14 cellular contexts compared by ENCODE assay signal in genomic region chr10:78042058-78042751, GRCh38. TPM values are rescaled to one million over a fixed set of nuclear protein-coding genes. Genes with fewer than 3 reads are reported as not detected.
DNase-seq lines count a peak whose midpoint lies in the region; ATAC-seq and TF ChIP-seq lines count a peak whose summit lies in the region.
"Had no signal": no experiment of that assay in that cellular context is flagged by ENCODE, and none has a peak within 500 bp of the region (broad histone marks: within the 10 kb centered on the region; RNA-seq: fewer than 3 reads in every experiment).

No MANE protein-coding gene starts in this region.

- no peaks in the 10 kb centered on the region for H3K9me2 ChIP-seq in PC-3 (replicated peaks; ENCODE audit: low read length)

- H4K20me1 ChIP-seq in PC-3 (ENCODE audit: low read length), result peaks cover 71% of the 10 kb centered on the region

- H3K4me3 ChIP-seq in PC-3 (ENCODE audit: low read length) (no peak overlapping the region), adrenal gland (no peak overlapping the region)
- H3K4me3 ChIP-seq: heart right ventricle, left ventricle myocardium inferior had no signal

- H3K36me3 ChIP-seq in PC-3 (ENCODE audit: low read depth, low read length) (peaks cover 56% of the 10 kb centered on the region), adrenal gland (replicated peaks in 1 of 2) (peaks cover 0 to 53% of the 10 kb centered on the region in 2 donors)

- POLR2A ChIA-PET in PC-3 (lab: Charles Lee; ENCODE audit: unreplicated experiment), result interaction anchor here (0.6 kb wide), 1 partner anchor 22 kb away, joined by 8 read pairs; no protein-coding TSS in a partner anchor

- BruUV-seq in PC-3 (replicated peaks; lab: Mats Ljungman, UMichigan), result no TSS peak

- H3K9ac ChIP-seq in PC-3 (ENCODE audit: low read length), result no peak overlapping the region

- intact Hi-C loops in PC-3 (cut with micrococcal nuclease), result loop anchor here (10.0 kb wide), 2 partner anchors 763 to 1403 kb away; partner anchors contain the start of gene ZCCHC24
- intact Hi-C loops in adrenal gland (cut with DNase I), result loop anchor here (10.0 kb wide), 3 partner anchors 253 to 613 kb away; no protein-coding TSS in a partner anchor

- CTCF ChIA-PET in PC-3 (lab: Charles Lee), result no interaction called here

- H3K4me2 ChIP-seq in PC-3 (ENCODE audit: low read length), result no peak overlapping the region

- no peaks in the 10 kb centered on the region for H3K27me3 ChIP-seq in PC-3 (ENCODE audit: low read length)
- no peaks in the 10 kb centered on the region for H3K27me3 ChIP-seq in adrenal gland
- H3K27me3 ChIP-seq: heart right ventricle had no signal

- peaks cover 71% of the 10 kb centered on the region for H3F3A ChIP-seq in PC-3 (ENCODE audit: low read length, unreplicated experiment)

- peak; percentile 30 for DNase-seq in stimulated activated CD4-positive, alpha-beta T cell treated with anti-CD3 and anti-CD28 coated beads, Interleukin-15, amount 100 ng/mL, for 24 hours
- DNase-seq in stimulated activated CD4-positive, alpha-beta T cell treated with anti-CD3 and anti-CD28 coated beads, Interleukin-4, amount 100 ng/mL, for 4 hours, result no peak
- DNase-seq in PC-3 (peak; percentile 39), cerebellar cortex (ENCODE audit: low spot score) (peak; percentile 50), COLO829 (ENCODE audit: low spot score) (no peak), adrenal gland (no peak), putamen (ENCODE audit: low spot score) (no peak), epidermal melanocyte (ENCODE audit: insufficient read length, low spot score) (no peak)
- DNase-seq: heart right ventricle, left ventricle myocardium inferior, NCI-H2081, nucleus accumbens, T-cell had no signal

- no peak overlapping the region for H2AFZ ChIP-seq in PC-3 (ENCODE audit: low read length)

- peaks cover 48% of the 10 kb centered on the region for H3K79me2 ChIP-seq in PC-3 (ENCODE audit: low read length)

- H3K27ac ChIP-seq in PC-3 (ENCODE audit: low read length) (no peak overlapping the region), adrenal gland (peak overlapping the region in 1 of 5 donors; percentile 12)
- H3K27ac ChIP-seq: epithelial cell of prostate, heart right ventricle, left ventricle myocardium inferior had no signal

- TF ChIP-seq CTCF in PC-3 (conservative IDR thresholded peaks at IDR 0.05; ENCODE audit: low read depth, low read length) (no peak), adrenal gland (IDR thresholded peaks at IDR 0.05) (no peak)

- no peak; the same call in 1 of the 2 replicates for ATAC-seq in PC-3

- H3K9me3 ChIP-seq in PC-3 (ENCODE audit: low read length) (no peaks in the 10 kb centered on the region), adrenal gland (replicated peaks in 1 of 3) (no peaks in the 10 kb centered on the region)
- H3K9me3 ChIP-seq: heart right ventricle, left ventricle myocardium inferior had no signal

- H3K4me1 ChIP-seq in PC-3 (ENCODE audit: insufficient read depth, low read length), result peaks cover 11% of the 10 kb centered on the region
- peaks cover 0 to 31% of the 10 kb centered on the region in 2 donors for H3K4me1 ChIP-seq in adrenal gland (replicated peaks in 1 of 2)

- TF ChIP-seq POLR2A in adrenal gland (IDR thresholded peaks at IDR 0.05), result no peak

- WGBS in adrenal gland, 4 donors, result 79 to 89% (median 83%) methylated on average over 2 of the region's 2 CpGs

RNA-seq across cellular contexts. Expression of gene RPS24, which starts 8.5 kb away (rescaled TPM):
- 7,274 and 9,576 TPM in 2 replicates for total RNA-seq in PC-3 (2014; rRNA removed)
- total RNA-seq in adrenal gland, result 1,000 to 10,000 TPM; 1,129 to 2,121 (median 1,401) TPM
- polyA plus RNA-seq in adrenal gland, result 1,000 to 10,000 TPM; 3,413 to 4,974 (median 3,878) TPM

RNA-seq across cellular contexts. Expression of gene POLR3A, which starts 12.9 kb away (rescaled TPM):
- total RNA-seq in PC-3 (2014; rRNA removed) (97.0 and 97.2 TPM in 2 replicates), adrenal gland (10 to 100 TPM in 7 of 8 donors, 1 to 10 TPM in 1; 9.6 to 18.4 (median 15.5) TPM)
- 10 to 100 TPM in 1 of 3 donors, 1 to 10 TPM in 2; 6.8 to 11.7 (median 7.0) TPM for polyA plus RNA-seq in adrenal gland

Comparison
In these comparisons a context has a peak if more than half of its experiments do, and no peak if none do; other contexts are left out.
1. DNase-seq: peak in stimulated activated CD4-positive, alpha-beta T cell treated with anti-CD3 and anti-CD28 coated beads, Interleukin-15, amount 100 ng/mL, for 24 hours (single experiment), PC-3 (single experiment) and cerebellar cortex (single experiment); none in stimulated activated CD4-positive, alpha-beta T cell treated with anti-CD3 and anti-CD28 coated beads, Interleukin-4, amount 100 ng/mL, for 4 hours (0 of 2), COLO829 (single experiment), adrenal gland (0 of 7), putamen (single experiment) and epidermal melanocyte (single experiment).